In genomic region chr12:60101715-60102114, GRCh38 we compare ENCODE assay signal across 20 cellular contexts.
DNase-seq lines count a peak whose midpoint lies in the region; ATAC-seq lines count a peak whose summit lies in the region.
"Had no signal": no experiment of that assay in that cellular context is flagged by ENCODE, and none has a peak within 500 bp of the region (broad histone marks: within the 10 kb centered on the region; RNA-seq: fewer than 3 reads in every experiment).

No MANE protein-coding gene starts in this region.

- peak; percentile 73 for DNase-seq in EL
- peak; percentile 38 for DNase-seq in NCI-H226
- DNase-seq in fibroblast of gingiva (ENCODE audit: low read depth) = peak; percentile 9
- DNase-seq in skeletal muscle cell (ENCODE audit: low read depth) = peak; percentile 38
- DNase-seq in caudate nucleus (lab: John Stamatoyannopoulos, UW) = no peak
- no peak for DNase-seq in RPMI8226
- DNase-seq: activated CD4-positive, alpha-beta T cell treated with anti-CD3 and anti-CD28 coated beads for 36 hours; activated naive CD8-positive, alpha-beta T cell treated with anti-CD3 and anti-CD28 coated beads, Interleukin-2, amount 50 U/mL, for 24 hours; endodermal cell; gastrocnemius medialis; H7; left ventricle myocardium superior; NCI-H1930; NCI-H446 treated with DMSO at 0.1 percent for 48 hours; substantia nigra had no signal

- ATAC-seq in GM19395 (IDR thresholded peaks at IDR 0.05; ENCODE audit: unreplicated experiment) = no peak
- ATAC-seq: activated CD4-positive, alpha-beta T cell treated with anti-CD3 and anti-CD28 coated beads for 36 hours; activated naive CD8-positive, alpha-beta T cell treated with anti-CD3 and anti-CD28 coated beads, Interleukin-2, amount 50 U/mL, for 24 hours; gastrocnemius medialis; left ventricle myocardium superior; sciatic nerve had no signal

- H3K27ac ChIP-seq in caudate nucleus (ENCODE audit: low read depth, low read length) = no peak overlapping the region
- H3K27ac ChIP-seq: C4-2B, gastrocnemius medialis, RWPE1, vagina had no signal

- H3K4me3 ChIP-seq in skeletal muscle cell (ENCODE audit: low read depth, low read length) = no peak overlapping the region
- H3K4me3 ChIP-seq: gastrocnemius medialis, vagina had no signal

Comparison
In these comparisons a context has a peak if more than half of its experiments do, and no peak if none do; other contexts are left out.
1. DNase-seq: peak in EL (single experiment), NCI-H226 (single experiment), fibroblast of gingiva (single experiment) and skeletal muscle cell (single experiment); none in caudate nucleus (0 of 61) and RPMI8226 (single experiment).